In genomic region chr20:16821211-16822089, GRCh38 we compare ENCODE assay signal across 8 cellular contexts.
A peak's percentile ranks its signal among the peaks of the same experiment; 100 is the strongest.
DNase-seq lines count a peak whose midpoint lies in the region; ATAC-seq, FAIRE-seq and TF ChIP-seq lines count a peak whose summit lies in the region.

No MANE protein-coding gene starts in this region.

- H3K4me2 ChIP-seq in A549: peak overlapping the region; percentile 37; the same call in 2 of the 3 replicates

- H3K4me1 ChIP-seq in A549 (no peaks in the 10 kb centered on the region), thyroid gland (peaks cover 0 to 7% of the 10 kb centered on the region in 2 donors)

- DNase-seq in A549 (ENCODE audit: low read depth in 1 of 2, low spot score in 1 of 2) (peak; percentile 37 to 65), GM03348 (ENCODE audit: low spot score) (peak; percentile 44), NCI-H345 treated with DMSO at 0.1 percent for 48 hours (lab: John Stamatoyannopoulos, UW; ENCODE audit: unreplicated experiment) (peak; percentile 40), iris pigment epithelial cell (ENCODE audit: low read depth) (peak; percentile 47), thyroid gland (peak; percentile 25), KG1 (lab: John Stamatoyannopoulos, UW) (no peak)
- DNase-seq in activated naive CD4-positive, alpha-beta T cell treated with anti-CD3 and anti-CD28 coated beads, Interleukin-2, amount 10 ng/mL, durations not matched to agents 7 days and 5 days: peak; percentile 38

- H3K27me3 Mint-ChIP-seq in activated naive CD4-positive, alpha-beta T cell treated with anti-CD3 and anti-CD28 coated beads, Interleukin-2, amount 10 ng/mL, durations not matched to agents 7 days and 5 days: peaks cover 9% of the 10 kb centered on the region

- H3K36me3 Mint-ChIP-seq in activated naive CD4-positive, alpha-beta T cell treated with anti-CD3 and anti-CD28 coated beads, Interleukin-2, amount 10 ng/mL, durations not matched to agents 7 days and 5 days: no peaks in the 10 kb centered on the region

- no peak overlapping the region for H3K4me3 Mint-ChIP-seq in activated naive CD4-positive, alpha-beta T cell treated with anti-CD3 and anti-CD28 coated beads, Interleukin-2, amount 10 ng/mL, durations not matched to agents 7 days and 5 days

- H3K4me3 ChIP-seq in A549: no peak overlapping the region
- H3K4me3 ChIP-seq in thyroid gland (replicated peaks in 1 of 3): no peak overlapping the region

- 0 out of 3 replicates have a peak, but pooled peaks cover 3% of the 10 kb centered on the region for H3K9me3 ChIP-seq in A549
- H3K9me3 ChIP-seq in thyroid gland: no peaks in the 10 kb centered on the region

- ATAC-seq in A549 (peak; percentile 62 to 88), HG02943 (IDR thresholded peaks at IDR 0.05; ENCODE audit: low read depth, unreplicated experiment) (peak; percentile 87)

- H3K27ac Mint-ChIP-seq in activated naive CD4-positive, alpha-beta T cell treated with anti-CD3 and anti-CD28 coated beads, Interleukin-2, amount 10 ng/mL, durations not matched to agents 7 days and 5 days: peak overlapping the region; percentile 28

- CTCF ChIA-PET in A549 (lab: Yijun Ruan, JAX): interaction anchor here (0.6 to 8.3 kb wide), 20 partner anchors 8 to 614 kb away, joined by 3 to 187 read pairs (median 4); no protein-coding TSS in a partner anchor
- CTCF ChIA-PET in activated naive CD4-positive, alpha-beta T cell treated with anti-CD3 and anti-CD28 coated beads, Interleukin-2, amount 10 ng/mL, durations not matched to agents 7 days and 5 days (lab: Charles Lee): interaction anchor here (0.5 to 5.0 kb wide), 16 partner anchors 8 to 653 kb away, joined by 3 to 61 read pairs (median 3); no protein-coding TSS in a partner anchor

- H3K4me1 Mint-ChIP-seq in activated naive CD4-positive, alpha-beta T cell treated with anti-CD3 and anti-CD28 coated beads, Interleukin-2, amount 10 ng/mL, durations not matched to agents 7 days and 5 days: no peaks in the 10 kb centered on the region

- H3K27ac ChIP-seq in A549 (no peak overlapping the region), thyroid gland (no peak overlapping the region)

- peak; percentile 50 to 61; a peak in 4 of 5 replicates for TF ChIP-seq RAD21 in A549 (conservative IDR thresholded peaks at IDR 0.05 in 1 of 2, IDR thresholded peaks at IDR 0.05 in 1 of 2)

- H3K36me3 ChIP-seq in thyroid gland: no peaks in the 10 kb centered on the region

- H3K27me3 ChIP-seq in thyroid gland: no peaks in the 10 kb centered on the region

- no peaks in the 10 kb centered on the region for H3K9me3 Mint-ChIP-seq in activated naive CD4-positive, alpha-beta T cell treated with anti-CD3 and anti-CD28 coated beads, Interleukin-2, amount 10 ng/mL, durations not matched to agents 7 days and 5 days

- POLR2A ChIA-PET in A549 (lab: Yijun Ruan, JAX): no interaction called here

- FAIRE-seq in A549 (lab: Jason Lieb, UNC): peak; percentile 32

- TF ChIP-seq EP300 in A549 (IDR thresholded peaks at IDR 0.05): no peak

- whole genome bisulfite sequencing in A549 (ENCODE audit: missing lambda C conversion rate): 2% methylated on average over 10 of the region's 10 CpGs
- WGBS in thyroid gland, 2 donors: 51 to 55% methylated on average over 10 of the region's 10 CpGs

- TF ChIP-seq CTCF in A549 (IDR thresholded peaks at IDR 0.05) (peak; percentile 67), thyroid gland (IDR thresholded peaks at IDR 0.05) (peak; percentile 59 to 82 (median 66))

- intact Hi-C loops in thyroid gland (cut with DNase I): no loop called here

- TF ChIP-seq POLR2A in A549 (IDR thresholded peaks at IDR 0.05; ENCODE audit: low read length) (no peak), thyroid gland (IDR thresholded peaks at IDR 0.05) (no peak)

TF ChIP-seq in A549, 52 proteins besides CTCF, POLR2A, EP300 and RAD21:
- TF ChIP-seq REST (IDR thresholded peaks at IDR 0.05) (no peak), SMC3 (IDR thresholded peaks at IDR 0.05) (peak; percentile 42; the same call in 2 of the 3 replicates), HDAC2 (IDR thresholded peaks at IDR 0.05) (no peak)
